ENCODE assay signal across 8 cellular contexts in the genomic region with DNA sequence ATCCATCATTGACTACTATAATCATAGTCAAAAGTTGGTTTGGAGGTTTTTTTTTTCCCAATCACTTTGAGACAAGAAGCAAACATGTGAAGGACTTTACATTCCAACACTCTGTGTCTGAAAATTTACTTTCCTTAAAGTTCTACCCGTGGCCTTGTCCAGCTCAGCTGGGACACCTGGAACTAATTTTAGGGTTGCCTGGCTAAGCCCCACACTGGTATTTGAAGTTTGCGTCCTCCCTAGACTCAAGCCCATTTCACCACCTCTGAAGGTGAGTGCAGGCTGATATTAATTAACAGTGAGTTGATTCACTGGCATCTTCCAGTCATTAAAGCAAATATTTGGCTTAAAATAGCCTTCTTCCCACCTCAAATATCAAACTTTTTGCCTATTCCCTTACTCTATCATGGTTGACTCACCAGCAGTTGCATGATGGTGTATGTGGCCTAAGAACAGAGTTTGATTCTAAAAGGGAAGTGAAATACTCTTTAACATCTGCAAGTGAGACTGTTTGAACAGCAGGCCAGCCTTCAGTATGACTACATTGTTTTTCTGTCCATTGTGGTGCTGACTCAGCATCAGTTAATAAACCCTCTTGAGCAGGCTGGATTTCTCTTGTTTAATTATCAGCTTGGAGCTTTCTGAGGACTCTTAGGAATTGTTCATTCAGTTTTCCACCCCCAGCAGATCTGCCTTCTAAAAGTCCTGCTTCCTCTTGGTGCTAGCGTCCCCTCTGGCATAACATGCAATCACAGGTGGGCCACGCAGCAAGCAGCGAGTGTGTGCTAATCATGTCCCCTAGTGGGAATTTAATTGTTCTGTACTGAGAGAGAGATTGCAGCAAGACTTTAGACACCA. TPM values are rescaled to one million over a fixed set of nuclear protein-coding genes. Genes with fewer than 3 reads are reported as not detected.
DNase-seq lines count a peak whose midpoint lies in the region; ATAC-seq, FAIRE-seq and TF ChIP-seq lines count a peak whose summit lies in the region.

No MANE protein-coding gene starts in this region.

- H3K4me3 ChIP-seq in fibroblast of villous mesenchyme (ENCODE audit: low read depth, low read length) (no peak overlapping the region), small intestine (ENCODE audit: low read depth in 1 of 2, low read length in 2 of 2) (no peak overlapping the region)

- DNase-seq in AG08396 (ENCODE audit: low spot score) (peak; percentile 57), M059J (ENCODE audit: low read depth) (peak; percentile 92), T-helper 17 cell (no peak), fibroblast of villous mesenchyme (ENCODE audit: low read depth) (peak; percentile 88), small intestine (peak; percentile 33), GM19240 (ENCODE audit: insufficient read length, low spot score) (no peak)

- peaks cover 0 to 2% of the 10 kb centered on the region in 2 donors for H3K4me1 ChIP-seq in small intestine (ENCODE audit: control insufficient read depth in 2 of 2, insufficient read depth in 1 of 2, low read depth in 1 of 2, low read length in 1 of 2)

- FAIRE-seq in small intestine (lab: Jason Lieb, UNC) = no peak

- no peaks in the 10 kb centered on the region for H3K27me3 ChIP-seq in small intestine (ENCODE audit: control insufficient read depth in 2 of 2, insufficient read depth in 2 of 2, low read length in 2 of 2)

- peaks cover 5% of the 10 kb centered on the region for H3K36me3 Mint-ChIP-seq in T-helper 17 cell (ENCODE audit: low read depth)

- H3K4me3 Mint-ChIP-seq in T-helper 17 cell = peak overlapping the region; percentile 71

- H3K36me3 ChIP-seq in small intestine (ENCODE audit: control insufficient read depth in 2 of 2, insufficient read depth in 2 of 2, low read length in 2 of 2) = no peaks in the 10 kb centered on the region

- H3K27ac ChIP-seq in small intestine (ENCODE audit: low read depth in 1 of 2, low read length in 1 of 2) = peak overlapping the region in 1 of 2 donors; percentile 85

- peak; percentile 61 for TF ChIP-seq CTCF in GM12873 (IDR thresholded peaks at IDR 0.05; ENCODE audit: insufficient read depth, low read depth, low read length, missing control alignments)
- TF ChIP-seq CTCF in fibroblast of villous mesenchyme (IDR thresholded peaks at IDR 0.05; ENCODE audit: insufficient read depth, low read depth, low read length) = peak; percentile 76

- H3K9me3 ChIP-seq in T-helper 17 cell (ENCODE audit: control insufficient read depth, low read length, poor library complexity, severe bottlenecking) (no peaks in the 10 kb centered on the region), small intestine (ENCODE audit: control insufficient read depth, low read depth) (no peaks in the 10 kb centered on the region)

- H3K27ac Mint-ChIP-seq in T-helper 17 cell = peak overlapping the region; percentile 98

- H3K27me3 Mint-ChIP-seq in T-helper 17 cell = no peaks in the 10 kb centered on the region

- H3K4me1 Mint-ChIP-seq in T-helper 17 cell = peaks cover 70% of the 10 kb centered on the region

- ATAC-seq in HG02571 (IDR thresholded peaks at IDR 0.05; ENCODE audit: unreplicated experiment) (peak; percentile 69), T-helper 17 cell (no peak)

- WGBS in small intestine, 3 donors = 65 to 71% (median 65%) methylated on average over 5 of the region's 5 CpGs

RNA-seq across cellular contexts. Expression of a gene that starts 1.8 kb away (rescaled TPM):
- 8.0 and 14.8 TPM in 2 replicates for total RNA-seq in M059J (2014; rRNA removed; shearing (Covaris generic))
- total RNA-seq in T-helper 17 cell = 100 to 1,000 TPM; 122 to 141 TPM
- 29.6 and 39.7 TPM in 2 replicates for total RNA-seq in fibroblast of villous mesenchyme
- polyA plus RNA-seq in small intestine = 1 to 10 TPM in 2 of 3 donors, under 1 TPM in 1; 0.67 to 3.2 (median 2.3) TPM

Comparison
In these comparisons a context has a peak if more than half of its experiments do, and no peak if none do; other contexts are left out.
1. DNase-seq: peak in AG08396 (single experiment), M059J (single experiment), fibroblast of villous mesenchyme (single experiment) and small intestine (single experiment); none in T-helper 17 cell (0 of 3) and GM19240 (single experiment).